In genomic region chr6:51753635-51754034, GRCh38 we compare ENCODE assay signal across 8 cellular contexts.
DNase-seq lines count a peak whose midpoint lies in the region; ATAC-seq, FAIRE-seq and TF ChIP-seq lines count a peak whose summit lies in the region.

No MANE protein-coding gene starts in this region.

- H3K4me3 ChIP-seq in PC-9 (no peak overlapping the region), keratinocyte (ENCODE audit: control insufficient read depth in 2 of 3, extremely low read depth in 1 of 3, insufficient read depth in 2 of 3, low read depth in 1 of 3, low read length in 3 of 3) (no peak overlapping the region)

- H3K27me3 ChIP-seq in PC-9 (ENCODE audit: insufficient read depth, low read depth) (no peaks in the 10 kb centered on the region), keratinocyte (ENCODE audit: control insufficient read depth, extremely low read depth, insufficient read depth, low read length) (no peaks in the 10 kb centered on the region)

- H3F3A ChIP-seq in PC-9 (ENCODE audit: insufficient read depth, low read depth) = no peaks in the 10 kb centered on the region

- H4K20me1 ChIP-seq in PC-9 (ENCODE audit: insufficient read depth) (no peaks in the 10 kb centered on the region), keratinocyte (ENCODE audit: control insufficient read depth, extremely low read depth, insufficient read depth, low read length) (no peaks in the 10 kb centered on the region)

- H3K27ac Mint-ChIP-seq in Calu3 (ENCODE audit: unreplicated experiment) = no peak overlapping the region

- TF ChIP-seq CTCF in Calu3 (IDR thresholded peaks at IDR 0.05; ENCODE audit: unreplicated experiment) = peak; percentile 32
- peak; percentile 12 for TF ChIP-seq CTCF in GM20000 (IDR thresholded peaks at IDR 0.05; ENCODE audit: extremely low read depth, missing control alignments)
- peak; percentile 37; the same call in 1 of the 2 replicates for TF ChIP-seq CTCF in PC-9 (conservative IDR thresholded peaks at IDR 0.05)
- peak; percentile 74 to 91 (median 90) for TF ChIP-seq CTCF in keratinocyte (optimal IDR thresholded peaks at IDR 0.05 in 1 of 3, IDR thresholded peaks at IDR 0.05 in 1 of 3, conservative IDR thresholded peaks at IDR 0.05 in 1 of 3; ENCODE audit: extremely low read depth in 1 of 3, insufficient read depth in 2 of 3, low read length in 3 of 3)

- H3K4me1 ChIP-seq in PC-9 (replicated peaks; ENCODE audit: insufficient read depth) (no peaks in the 10 kb centered on the region), keratinocyte (ENCODE audit: control insufficient read depth, extremely low read depth, insufficient read depth, low read length) (no peaks in the 10 kb centered on the region)

- no peak overlapping the region for H3K9ac ChIP-seq in keratinocyte (ENCODE audit: control insufficient read depth, extremely low read depth, insufficient read depth, low read length)

- H3K9me1 ChIP-seq in keratinocyte (ENCODE audit: control insufficient read depth, extremely low read depth, insufficient read depth, low read length) = no peaks in the 10 kb centered on the region

- H3K4me3 Mint-ChIP-seq in Calu3 (ENCODE audit: low read depth, unreplicated experiment) = no peak overlapping the region

- dilution Hi-C loops in keratinocyte (cut with MboI; ENCODE audit: extremely low pct_ligation_motif_present, low sequenced_read_pairs) = no loop called here

- no peaks in the 10 kb centered on the region for H3K9me2 ChIP-seq in PC-9 (ENCODE audit: insufficient read depth)

- H3K27me3 Mint-ChIP-seq in Calu3 (ENCODE audit: unreplicated experiment) = no peaks in the 10 kb centered on the region

- CTCF ChIA-PET in Calu3 (lab: Charles Lee) = no interaction called here
- CTCF ChIA-PET in PC-9 (lab: Charles Lee) = interaction anchor here (0.5 kb wide), 1 partner anchor 199 kb away, joined by 3 read pairs; no protein-coding TSS in a partner anchor

- no peak overlapping the region for H2AFZ ChIP-seq in PC-9
- H2AFZ ChIP-seq in keratinocyte (ENCODE audit: control insufficient read depth, low read length) = no peak overlapping the region

- POLR2A ChIA-PET in PC-9 (lab: Charles Lee; ENCODE audit: unreplicated experiment) = no interaction called here

- intact Hi-C loops in Calu3 (cut with micrococcal nuclease; ENCODE audit: unreplicated experiment) (loop anchor here (10.0 kb wide), 1 partner anchor 199 kb away; no protein-coding TSS in a partner anchor), PC-9 (cut with micrococcal nuclease; ENCODE audit: unreplicated experiment) (loop anchor here (10.0 kb wide), 1 partner anchor 939 kb away; the partner anchor contains the start of gene TFAP2B)

- H3K9me3 ChIP-seq in PC-9 (ENCODE audit: insufficient read depth, low read depth) (no peaks in the 10 kb centered on the region), keratinocyte (ENCODE audit: control insufficient read depth, low read depth, low read length) (no peaks in the 10 kb centered on the region)

- FAIRE-seq in keratinocyte (lab: Jason Lieb, UNC) = peak; percentile 67

- no peaks in the 10 kb centered on the region for H3K9me3 Mint-ChIP-seq in Calu3 (ENCODE audit: low read depth, unreplicated experiment)

- BruUV-seq in Calu3 (replicated peaks; lab: Mats Ljungman, UMichigan) (no TSS peak), PC-9 (replicated peaks; lab: Mats Ljungman, UMichigan) (no TSS peak)

- no peaks in the 10 kb centered on the region for H3K36me3 Mint-ChIP-seq in Calu3 (ENCODE audit: insufficient read depth, unreplicated experiment)

- H3K79me2 ChIP-seq in PC-9 (ENCODE audit: low read depth) (no peaks in the 10 kb centered on the region), keratinocyte (ENCODE audit: control insufficient read depth, insufficient read depth, low read length) (no peaks in the 10 kb centered on the region)

- ATAC-seq in GM21528 (IDR thresholded peaks at IDR 0.05; ENCODE audit: low FRiP score, unreplicated experiment) (no peak), HG03521 (IDR thresholded peaks at IDR 0.05; ENCODE audit: unreplicated experiment) (no peak)

- H3K4me2 ChIP-seq in PC-9 (no peak overlapping the region), keratinocyte (ENCODE audit: control insufficient read depth, extremely low read depth, insufficient read depth, low read depth, low read length) (no peak overlapping the region)

- no peak overlapping the region for H3K27ac ChIP-seq in PC-9
- H3K27ac ChIP-seq in keratinocyte (ENCODE audit: control insufficient read depth, insufficient read depth, low read length) = no peak overlapping the region

- no peaks in the 10 kb centered on the region for H3K4me1 Mint-ChIP-seq in Calu3 (ENCODE audit: low read depth, unreplicated experiment)

- DNase-seq in Calu3 (peak; percentile 11), GM20000 (ENCODE audit: low spot score) (peak; percentile 17), PC-9 (peak in 1 of 2 experiments; percentile 0), keratinocyte (ENCODE audit: low read depth, low spot score) (no peak), NCI-H2029 treated with DMSO at 0.1 percent for 48 hours (lab: John Stamatoyannopoulos, UW) (no peak), NCI-H446 (lab: John Stamatoyannopoulos, UW) (no peak)

- no peaks in the 10 kb centered on the region for H3K36me3 ChIP-seq in PC-9 (ENCODE audit: low read depth)
- no peaks in the 10 kb centered on the region for H3K36me3 ChIP-seq in keratinocyte (ENCODE audit: control insufficient read depth in 2 of 2, extremely low read depth in 1 of 2, insufficient read depth in 2 of 2, low read length in 2 of 2)

Comparison
In these comparisons a context has a peak if more than half of its experiments do, and no peak if none do; other contexts are left out.
1. DNase-seq: peak in Calu3 (single experiment) and GM20000 (single experiment); none in keratinocyte (single experiment), NCI-H2029 treated with DMSO at 0.1 percent for 48 hours (single experiment) and NCI-H446 (0 of 2).
2. CTCF ChIP-seq: peak in every context shown above with its lines; median percentile 90 in keratinocyte; 37 in PC-9; 32 in Calu3; 12 in GM20000.